1 cellular context compared by ENCODE assay signal in the genomic region with DNA sequence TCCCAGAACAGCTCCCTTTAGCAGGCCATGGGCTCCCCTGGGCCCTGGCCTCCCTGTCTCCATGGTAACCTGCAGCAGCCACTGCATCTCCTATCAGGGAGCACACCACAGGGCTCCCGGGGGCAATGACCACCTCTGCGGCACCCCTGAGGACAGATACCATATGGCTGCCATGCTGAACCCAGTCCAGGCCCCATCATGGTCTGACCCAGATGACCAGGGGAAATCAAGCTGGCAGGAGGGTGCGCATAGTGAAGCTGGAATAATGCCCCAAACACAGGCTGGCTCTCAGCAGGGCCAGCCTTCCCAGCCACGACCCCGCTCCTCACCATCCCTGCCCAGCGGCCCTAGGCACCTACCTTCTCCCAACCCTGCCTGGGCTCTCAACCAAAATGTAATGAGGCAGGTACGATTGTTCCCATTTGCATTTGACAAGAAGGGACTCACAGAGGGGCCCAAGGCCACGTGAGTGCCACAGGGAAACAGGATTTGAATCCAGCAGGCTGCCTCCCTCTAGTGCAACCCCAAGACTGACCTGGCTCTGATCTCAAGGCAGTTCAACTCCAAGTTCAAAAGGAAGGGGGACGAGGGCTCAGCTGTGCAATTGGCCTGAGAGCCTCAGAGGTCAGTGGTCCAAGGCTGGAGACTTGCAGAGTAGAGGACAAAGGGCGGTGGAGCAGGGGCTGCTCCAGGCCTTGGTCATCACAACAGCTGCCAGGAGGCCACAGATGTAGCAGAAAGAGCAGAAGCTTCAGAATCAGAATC.
A peak's percentile ranks its signal among the peaks of the same experiment; 100 is the strongest.
TF ChIP-seq lines count a peak whose summit lies in the region.

No MANE protein-coding gene starts in this region.

TF ChIP-seq in K562, 482 proteins besides CTCF, POLR2A, EP300 and RAD21:
- TF ChIP-seq RFX1 (IDR thresholded peaks at IDR 0.05) = peak; percentile 69
- no peak for TF ChIP-seq ELF2 (CRISPR knock-in tag; IDR thresholded peaks at IDR 0.05)
